In the genomic region with DNA sequence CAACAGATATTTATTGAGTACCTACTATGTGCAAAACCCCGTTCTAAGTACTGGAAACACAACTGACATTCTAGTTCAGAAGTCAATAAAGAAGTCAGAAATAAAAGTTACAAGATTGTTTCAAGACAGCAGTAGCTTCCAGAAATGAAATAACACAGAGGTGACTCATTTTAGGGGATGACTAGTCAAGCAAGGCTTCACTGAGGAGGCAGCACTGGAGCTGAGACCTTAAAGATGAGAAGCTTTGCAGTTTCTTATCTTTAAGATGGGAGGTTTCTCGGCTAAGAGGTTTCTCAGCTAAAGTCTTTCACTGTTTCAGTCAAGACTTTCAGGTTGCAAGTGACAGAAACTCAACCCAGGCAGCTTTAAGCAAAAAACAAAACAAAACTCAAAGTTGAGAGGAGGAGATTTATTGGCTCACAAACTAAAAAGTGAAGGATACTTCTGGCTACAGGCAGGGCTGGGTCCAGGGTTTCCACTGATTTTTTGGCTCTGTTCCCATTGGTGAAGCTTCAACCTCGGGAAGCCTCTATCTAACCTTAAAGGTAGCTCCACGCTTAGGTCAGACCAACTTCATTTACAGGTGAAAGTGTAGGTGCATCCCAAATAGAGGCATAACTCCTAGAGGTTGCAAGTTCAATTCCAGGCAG, we compare ENCODE assay signal across 9 cellular contexts. TPM values are rescaled to one million over a fixed set of nuclear protein-coding genes. Genes with fewer than 3 reads are reported as not detected.
A peak's percentile ranks its signal among the peaks of the same experiment; 100 is the strongest.
DNase-seq lines count a peak whose midpoint lies in the region; ATAC-seq and TF ChIP-seq lines count a peak whose summit lies in the region.
"Had no signal": no experiment of that assay in that cellular context is flagged by ENCODE, and none has a peak within 500 bp of the region (broad histone marks: within the 10 kb centered on the region; RNA-seq: fewer than 3 reads in every experiment).

No MANE protein-coding gene starts in this region.

- H4K20me1 ChIP-seq in neural progenitor cell (ENCODE audit: low read depth), result no peaks in the 10 kb centered on the region

- no peaks in the 10 kb centered on the region for H3K79me2 ChIP-seq in neural progenitor cell (ENCODE audit: low read depth)

- H3K27me3 Mint-ChIP-seq in activated T-helper 1 cell treated with anti-CD3 and anti-CD28 coated beads, Interleukin-12 subunit alpha, Interleukin-12 subunit beta, Interleukin-2, Interleukin-4 antibody, amounts not matched to agents 30 ng/mL and 10 ng/mL and 1 ng/mL, durations not matched to agents 14 hours and 24 hours and 36 hours (ENCODE audit: insufficient read depth), result no peaks in the 10 kb centered on the region
- H3K27me3 Mint-ChIP-seq in neural progenitor cell (ENCODE audit: insufficient read depth, low read depth), result peaks cover 8% of the 10 kb centered on the region
- peaks cover 8% of the 10 kb centered on the region for H3K27me3 Mint-ChIP-seq in activated naive CD8-positive, alpha-beta T cell treated with anti-CD3 and anti-CD28 coated beads for 36 hours

- TF ChIP-seq CTCF in neural progenitor cell (IDR thresholded peaks at IDR 0.05), result no peak

- H3K9me3 ChIP-seq in neural progenitor cell (ENCODE audit: low read depth), result no peaks in the 10 kb centered on the region

- H3K36me3 Mint-ChIP-seq in activated T-helper 1 cell treated with anti-CD3 and anti-CD28 coated beads, Interleukin-12 subunit alpha, Interleukin-12 subunit beta, Interleukin-2, Interleukin-4 antibody, amounts not matched to agents 30 ng/mL and 10 ng/mL and 1 ng/mL, durations not matched to agents 14 hours and 24 hours and 36 hours (ENCODE audit: low read depth), result no peaks in the 10 kb centered on the region
- H3K36me3 Mint-ChIP-seq in neural progenitor cell, result no peaks in the 10 kb centered on the region
- no peaks in the 10 kb centered on the region for H3K36me3 Mint-ChIP-seq in activated naive CD8-positive, alpha-beta T cell treated with anti-CD3 and anti-CD28 coated beads for 36 hours

- DNase-seq in activated T-helper 1 cell treated with anti-CD3 and anti-CD28 coated beads, Interleukin-12 subunit alpha, Interleukin-12 subunit beta, Interleukin-2, Interleukin-4 antibody, amounts not matched to agents 30 ng/mL and 10 ng/mL and 1 ng/mL, durations not matched to agents 14 hours and 24 hours and 36 hours (ENCODE audit: low spot score), result no peak
- DNase-seq in neural progenitor cell (ENCODE audit: low spot score), result no peak
- no peak for DNase-seq in activated naive CD8-positive, alpha-beta T cell treated with anti-CD3 and anti-CD28 coated beads for 36 hours
- no peak for DNase-seq in NCI-H1105 (lab: John Stamatoyannopoulos, UW)
- no peak for DNase-seq in cerebellar nuclear complex (lab: John Stamatoyannopoulos, UW)
- DNase-seq in SKM-1 (lab: John Stamatoyannopoulos, UW; ENCODE audit: unreplicated experiment), result no peak
- DNase-seq: T-helper 17 cell had no signal

- peak; percentile 72 for ATAC-seq in GM18511 (IDR thresholded peaks at IDR 0.05; ENCODE audit: unreplicated experiment)
- ATAC-seq in HG02798 (IDR thresholded peaks at IDR 0.05; ENCODE audit: poor library complexity, unreplicated experiment), result peak; percentile 50
- ATAC-seq: T-helper 17 cell had no signal

- no peaks in the 10 kb centered on the region for H3K4me1 ChIP-seq in neural progenitor cell

- peak overlapping the region; percentile 67 for H3K27ac Mint-ChIP-seq in activated T-helper 1 cell treated with anti-CD3 and anti-CD28 coated beads, Interleukin-12 subunit alpha, Interleukin-12 subunit beta, Interleukin-2, Interleukin-4 antibody, amounts not matched to agents 30 ng/mL and 10 ng/mL and 1 ng/mL, durations not matched to agents 14 hours and 24 hours and 36 hours
- peak overlapping the region; percentile 27 for H3K27ac Mint-ChIP-seq in neural progenitor cell
- H3K27ac Mint-ChIP-seq in activated naive CD8-positive, alpha-beta T cell treated with anti-CD3 and anti-CD28 coated beads for 36 hours, result no peak overlapping the region
- H3K27ac Mint-ChIP-seq: T-helper 17 cell had no signal

- intact Hi-C loops in activated T-helper 1 cell treated with anti-CD3 and anti-CD28 coated beads, Interleukin-12 subunit alpha, Interleukin-12 subunit beta, Interleukin-2, Interleukin-4 antibody, amounts not matched to agents 30 ng/mL and 10 ng/mL and 1 ng/mL, durations not matched to agents 14 hours and 24 hours and 36 hours (cut with micrococcal nuclease), result loop anchor here (1.0 to 10.0 kb wide), 2 partner anchors 29 to 723 kb away; partner anchors contain the start of gene GNAO1

- H3K4me2 ChIP-seq in neural progenitor cell, result no peak overlapping the region

- H3K36me3 ChIP-seq in neural progenitor cell, result no peaks in the 10 kb centered on the region

- no peak overlapping the region for H3K4me3 ChIP-seq in neural progenitor cell

- H3K27ac ChIP-seq in neural progenitor cell, result no peak overlapping the region

- H3F3A ChIP-seq in neural progenitor cell (ENCODE audit: low read depth), result peaks cover 10% of the 10 kb centered on the region

- peaks cover 17% of the 10 kb centered on the region for H3K4me1 Mint-ChIP-seq in activated T-helper 1 cell treated with anti-CD3 and anti-CD28 coated beads, Interleukin-12 subunit alpha, Interleukin-12 subunit beta, Interleukin-2, Interleukin-4 antibody, amounts not matched to agents 30 ng/mL and 10 ng/mL and 1 ng/mL, durations not matched to agents 14 hours and 24 hours and 36 hours (ENCODE audit: low read depth)
- H3K4me1 Mint-ChIP-seq in neural progenitor cell, result peaks cover 13% of the 10 kb centered on the region
- H3K4me1 Mint-ChIP-seq in activated naive CD8-positive, alpha-beta T cell treated with anti-CD3 and anti-CD28 coated beads for 36 hours, result no peaks in the 10 kb centered on the region
- H3K4me1 Mint-ChIP-seq: T-helper 17 cell had no signal

- H3K9ac ChIP-seq in neural progenitor cell, result no peak overlapping the region

- H3K27me3 ChIP-seq in neural progenitor cell, result peaks cover 43% of the 10 kb centered on the region

- H3K4me3 Mint-ChIP-seq in activated T-helper 1 cell treated with anti-CD3 and anti-CD28 coated beads, Interleukin-12 subunit alpha, Interleukin-12 subunit beta, Interleukin-2, Interleukin-4 antibody, amounts not matched to agents 30 ng/mL and 10 ng/mL and 1 ng/mL, durations not matched to agents 14 hours and 24 hours and 36 hours, result no peak overlapping the region
- H3K4me3 Mint-ChIP-seq in neural progenitor cell, result no peak overlapping the region
- H3K4me3 Mint-ChIP-seq in activated naive CD8-positive, alpha-beta T cell treated with anti-CD3 and anti-CD28 coated beads for 36 hours, result no peak overlapping the region
- H3K4me3 Mint-ChIP-seq: T-helper 17 cell had no signal

- H2AFZ ChIP-seq in neural progenitor cell (replicated peaks), result no peak overlapping the region

- H3K9me3 Mint-ChIP-seq in activated T-helper 1 cell treated with anti-CD3 and anti-CD28 coated beads, Interleukin-12 subunit alpha, Interleukin-12 subunit beta, Interleukin-2, Interleukin-4 antibody, amounts not matched to agents 30 ng/mL and 10 ng/mL and 1 ng/mL, durations not matched to agents 14 hours and 24 hours and 36 hours, result no peaks in the 10 kb centered on the region
- H3K9me3 Mint-ChIP-seq in neural progenitor cell, result no peaks in the 10 kb centered on the region
- H3K9me3 Mint-ChIP-seq in activated naive CD8-positive, alpha-beta T cell treated with anti-CD3 and anti-CD28 coated beads for 36 hours, result no peaks in the 10 kb centered on the region

RNA-seq across cellular contexts. Expression of gene MMP2, which starts 7.4 kb away (rescaled TPM):
- total RNA-seq in activated T-helper 1 cell treated with anti-CD3 and anti-CD28 coated beads, Interleukin-12 subunit alpha, Interleukin-12 subunit beta, Interleukin-2, Interleukin-4 antibody, amounts not matched to agents 30 ng/mL and 10 ng/mL and 1 ng/mL, durations not matched to agents 14 hours and 24 hours and 36 hours, result not detected in 2 replicates
- total RNA-seq in neural progenitor cell (ENCODE audit: low replicate concordance), result 18.3 and 23.1 TPM in 2 replicates
- not detected for total RNA-seq in activated naive CD8-positive, alpha-beta T cell treated with anti-CD3 and anti-CD28 coated beads for 36 hours
- total RNA-seq: T-helper 17 cell had no signal

RNA-seq across cellular contexts. Expression of gene LPCAT2, which starts 37.3 kb away (rescaled TPM):
- 1.5 and 2.2 TPM in 2 replicates for total RNA-seq in activated T-helper 1 cell treated with anti-CD3 and anti-CD28 coated beads, Interleukin-12 subunit alpha, Interleukin-12 subunit beta, Interleukin-2, Interleukin-4 antibody, amounts not matched to agents 30 ng/mL and 10 ng/mL and 1 ng/mL, durations not matched to agents 14 hours and 24 hours and 36 hours
- total RNA-seq in neural progenitor cell (ENCODE audit: low replicate concordance), result 7.2 and 14.2 TPM in 2 replicates
- total RNA-seq in activated naive CD8-positive, alpha-beta T cell treated with anti-CD3 and anti-CD28 coated beads for 36 hours, result under 1 TPM; 0.08 to 0.29 TPM

Comparison
In these comparisons a context has a peak if more than half of its experiments do, and no peak if none do; other contexts are left out.
1. RNA of gene MMP2, which starts 7.4 kb away (total RNA-seq): 18.3 to 23.1 TPM in neural progenitor cell; not detected in activated T-helper 1 cell treated with anti-CD3 and anti-CD28 coated beads, Interleukin-12 subunit alpha, Interleukin-12 subunit beta, Interleukin-2, Interleukin-4 antibody, amounts not matched to agents 30 ng/mL and 10 ng/mL and 1 ng/mL, durations not matched to agents 14 hours and 24 hours and 36 hours and not detected in activated naive CD8-positive, alpha-beta T cell treated with anti-CD3 and anti-CD28 coated beads for 36 hours; every median in the first group is over 10 times any median in the second.